Comparison of ENCODE assay signal across 25 cellular contexts in genomic region chr9:79383096-79383495, GRCh38.
DNase-seq lines count a peak whose midpoint lies in the region; ATAC-seq, FAIRE-seq and TF ChIP-seq lines count a peak whose summit lies in the region.
"Had no signal": no experiment of that assay in that cellular context is flagged by ENCODE, and none has a peak within 500 bp of the region (broad histone marks: within the 10 kb centered on the region; RNA-seq: fewer than 3 reads in every experiment).

No MANE protein-coding gene starts in this region.

- POLR2A ChIA-PET in H1 (lab: Charles Lee; ENCODE audit: partially characterized antibody) = no interaction called here

- no peak overlapping the region for H3K18ac ChIP-seq in H1 (ENCODE audit: extremely low read depth, low read length)

- no peak for ATAC-seq in GM21717 (IDR thresholded peaks at IDR 0.05; ENCODE audit: unreplicated experiment)

- peaks cover 72% of the 10 kb centered on the region for H3K4me1 ChIP-seq in DOHH2 (ENCODE audit: control insufficient read depth, low read length)
- no peaks in the 10 kb centered on the region for H3K4me1 ChIP-seq in H1 (replicated peaks in 1 of 4; ENCODE audit: control insufficient read depth in 3 of 4, insufficient read depth in 4 of 4, low read length in 3 of 4)
- H3K4me1 ChIP-seq: BLaER1 had no signal

- no peaks in the 10 kb centered on the region for H3K79me2 ChIP-seq in DOHH2 (ENCODE audit: control insufficient read depth, low read length)
- no peaks in the 10 kb centered on the region for H3K79me2 ChIP-seq in H1 (ENCODE audit: control insufficient read depth in 1 of 2, insufficient read depth in 2 of 2, low read length in 2 of 2)

- peaks cover 25% of the 10 kb centered on the region for H3K9me3 Mint-ChIP-seq in mesothelial cell of epicardium

- H3K79me1 ChIP-seq in H1 (ENCODE audit: low read depth, low read length) = no peaks in the 10 kb centered on the region

- H3K9me3 ChIP-seq in DOHH2 (ENCODE audit: control insufficient read depth, insufficient read depth, low read length) (peaks cover 13% of the 10 kb centered on the region), H1 (ENCODE audit: insufficient read depth in 2 of 2, low read depth in 1 of 2, low read length in 1 of 2) (peaks cover 4 to 7% of the 10 kb centered on the region in 2 experiments; a peak in 1 of 4 replicates)
- H3K9me3 ChIP-seq: BLaER1 had no signal

- no peak overlapping the region for H4K91ac ChIP-seq in H1 (replicated peaks; ENCODE audit: insufficient read length, low read length)

- peaks cover 14% of the 10 kb centered on the region for H3K4me1 Mint-ChIP-seq in mesothelial cell of epicardium
- H3K4me1 Mint-ChIP-seq: CD4-positive, CD25-positive, alpha-beta regulatory T cell had no signal

- H4K20me1 ChIP-seq in DOHH2 (ENCODE audit: control insufficient read depth, insufficient read depth, low read depth, low read length) = no peaks in the 10 kb centered on the region
- H4K20me1 ChIP-seq in H1 (replicated peaks in 1 of 2; ENCODE audit: control insufficient read depth in 1 of 2, insufficient read depth in 2 of 2, low read length in 2 of 2) = no peaks in the 10 kb centered on the region
- H4K20me1 ChIP-seq: BLaER1 had no signal

- H2AK5ac ChIP-seq in H1 (ENCODE audit: low read depth, low read length) = no peak overlapping the region

- no peak overlapping the region for H3K4ac ChIP-seq in H1 (replicated peaks; ENCODE audit: insufficient read length, low read depth, low read length)

- H3K4me3 ChIP-seq in DOHH2 (ENCODE audit: low read length) = no peak overlapping the region
- no peak overlapping the region for H3K4me3 ChIP-seq in H1 (ENCODE audit: extremely low read depth in 1 of 4, insufficient read depth in 2 of 4, low read depth in 3 of 4, low read length in 4 of 4)
- H3K4me3 ChIP-seq: BLaER1 had no signal

- CTCF ChIA-PET in H1 (lab: Charles Lee; ENCODE audit: partially characterized antibody) = interaction anchor here (0.7 kb wide), 1 partner anchor 35 kb away, joined by 3 read pairs; no protein-coding TSS in a partner anchor

- TF ChIP-seq CTCF in DOHH2 (IDR thresholded peaks at IDR 0.05; ENCODE audit: low read depth, low read length, poor library complexity, severe bottlenecking) (no peak), H1 (IDR thresholded peaks at IDR 0.05; ENCODE audit: control extremely low read depth in 1 of 3, insufficient read depth in 1 of 3, low read depth in 1 of 3, low read length in 3 of 3) (no peak), mesothelial cell of epicardium (IDR thresholded peaks at IDR 0.05; ENCODE audit: unreplicated experiment) (no peak)

- H3K56ac ChIP-seq in H1 (replicated peaks; ENCODE audit: insufficient read length, low read depth, low read length) = no peak overlapping the region

- peaks cover 3% of the 10 kb centered on the region for H3K36me3 Mint-ChIP-seq in mesothelial cell of epicardium
- H3K36me3 Mint-ChIP-seq: CD4-positive, CD25-positive, alpha-beta regulatory T cell had no signal

- H2BK20ac ChIP-seq in H1 (ENCODE audit: low read length) = no peak overlapping the region

- H3K14ac ChIP-seq in H1 (ENCODE audit: insufficient read length) = no peak overlapping the region

- no peak overlapping the region for H3K9ac ChIP-seq in H1 (replicated peaks in 1 of 4; ENCODE audit: extremely low read depth in 1 of 4, low read depth in 3 of 4, low read length in 3 of 4)
- H3K9ac ChIP-seq: BLaER1, KMS-11 had no signal

- no peak overlapping the region for H4K5ac ChIP-seq in H1 (ENCODE audit: insufficient read length, low read depth, low read length)

- H3K4me3 Mint-ChIP-seq in mesothelial cell of epicardium = no peak overlapping the region
- H3K4me3 Mint-ChIP-seq: CD4-positive, CD25-positive, alpha-beta regulatory T cell; IgD-negative memory B cell had no signal

- no peaks in the 10 kb centered on the region for H3K9me2 ChIP-seq in DOHH2 (replicated peaks; ENCODE audit: control insufficient read depth, low read length)

- H4K8ac ChIP-seq in H1 (ENCODE audit: extremely low read depth, insufficient read depth, low read length) = no peak overlapping the region

- H3K36me3 ChIP-seq in DOHH2 (ENCODE audit: control insufficient read depth, low read length) = peaks cover 14% of the 10 kb centered on the region
- no peaks in the 10 kb centered on the region for H3K36me3 ChIP-seq in H1 (ENCODE audit: control insufficient read depth in 2 of 4, insufficient read depth in 4 of 4, low read length in 3 of 4)
- H3K36me3 ChIP-seq: BLaER1 had no signal

- no peak for TF ChIP-seq POLR2A in H1 (IDR thresholded peaks at IDR 0.05; ENCODE audit: control extremely low read depth in 1 of 2, low read depth in 2 of 2, low read length in 2 of 2)

- no peak overlapping the region for H2BK12ac ChIP-seq in H1 (ENCODE audit: low read depth, low read length)

- FAIRE-seq in H1 (lab: Jason Lieb, UNC) = no peak
- FAIRE-seq: A204.1, G401.6 had no signal

- H3K23ac ChIP-seq in H1 (ENCODE audit: insufficient read length) = no peak overlapping the region

- H2BK120ac ChIP-seq in H1 (replicated peaks; ENCODE audit: low read depth, low read length) = no peak overlapping the region

- H3F3A ChIP-seq in DOHH2 (ENCODE audit: control insufficient read depth, insufficient read depth) = peaks cover 18% of the 10 kb centered on the region

- H2AFZ ChIP-seq in H1 (ENCODE audit: low read length) = no peak overlapping the region

- peak overlapping the region; percentile 26 for H3K4me2 ChIP-seq in DOHH2 (ENCODE audit: low read length)
- no peak overlapping the region for H3K4me2 ChIP-seq in H1 (ENCODE audit: insufficient read depth in 1 of 2, low read depth in 2 of 2, low read length in 2 of 2)
- H3K4me2 ChIP-seq: BLaER1, KMS-11 had no signal

- no peaks in the 10 kb centered on the region for H3K27me3 ChIP-seq in DOHH2 (ENCODE audit: control insufficient read depth, low read length)
- no peaks in the 10 kb centered on the region for H3K27me3 ChIP-seq in H1 (replicated peaks in 1 of 4; ENCODE audit: control insufficient read depth in 3 of 4, extremely low read depth in 1 of 4, insufficient read depth in 3 of 4, low read length in 3 of 4)
- H3K27me3 ChIP-seq: BLaER1 had no signal

- peak overlapping the region; percentile 24; the same call in 1 of the 2 replicates for H3K27ac ChIP-seq in DOHH2 (ENCODE audit: low read depth, low read length)
- no peak overlapping the region for H3K27ac ChIP-seq in H1 (ENCODE audit: low read depth, low read length)
- H3K27ac ChIP-seq: BLaER1, HL-60, KMS-11 had no signal

- H2BK5ac ChIP-seq in H1 (ENCODE audit: low read depth, low read length) = no peak overlapping the region

- DNase-seq in M059J (ENCODE audit: low read depth) = peak; percentile 21
- DNase-seq in H1 (ENCODE audit: low read depth in 1 of 2, low spot score in 2 of 2) = no peak
- DNase-seq in myocyte (ENCODE audit: low read depth) = peak; percentile 60
- no peak for DNase-seq in midbrain (lab: John Stamatoyannopoulos, UW)
- no peak for DNase-seq in mesothelial cell of epicardium (ENCODE audit: low spot score in 2 of 2, unreplicated experiment in 2 of 2)
- DNase-seq: CD4-positive, CD25-positive, alpha-beta regulatory T cell; GOT3; MV-4-11; NCI-H1105; NCI-H1436 treated with DMSO at 0.1 percent for 48 hours; NCI-H187 treated with DMSO at 0.1 percent for 48 hours; NCI-H446 treated with DMSO at 0.1 percent for 48 hours; NCI-H526; NCI-H82; NK-92 treated with Interleukin-12 subunit alpha and Interleukin-12 subunit beta, amount 100 ng/mL, for 24 hours; Right ventricle myocardium superior; RPMI8226 had no signal

- no peak overlapping the region for H3K27ac Mint-ChIP-seq in mesothelial cell of epicardium
- H3K27ac Mint-ChIP-seq: CD4-positive, CD25-positive, alpha-beta regulatory T cell; IgD-negative memory B cell had no signal

- TF ChIP-seq RAD21 in H1 (IDR thresholded peaks at IDR 0.05 in 1 of 2, conservative IDR thresholded peaks at IDR 0.05 in 1 of 2; ENCODE audit: low read depth in 2 of 2, low read length in 2 of 2) = no peak

- H3K23me2 ChIP-seq in H1 (ENCODE audit: low read depth, low read length) = no peaks in the 10 kb centered on the region

- no peak for TF ChIP-seq EP300 in H1 (IDR thresholded peaks at IDR 0.05; ENCODE audit: borderline replicate concordance in 1 of 2, low read depth in 2 of 2, low read length in 2 of 2)

- H3K27me3 Mint-ChIP-seq in mesothelial cell of epicardium (ENCODE audit: low read depth) = no peaks in the 10 kb centered on the region

- 0 out of 2 replicates have a peak overlapping the region, but pooled peaks have one; percentile 93 for H2BK15ac ChIP-seq in H1 (ENCODE audit: low read length)

TF ChIP-seq in H1, 55 proteins besides CTCF, POLR2A, EP300 and RAD21 (continues in another document):
- TF ChIP-seq CTBP2 (IDR thresholded peaks at IDR 0.05; ENCODE audit: borderline replicate concordance, insufficient read depth, insufficient read length, low read length) (no peak), TAF7 (optimal IDR thresholded peaks at IDR 0.05; ENCODE audit: borderline replicate concordance, low read depth, low read length) (no peak), SP2 (IDR thresholded peaks at IDR 0.05; ENCODE audit: low read length) (no peak), CREB1 (IDR thresholded peaks at IDR 0.05) (no peak), NANOG (IDR thresholded peaks at IDR 0.05; ENCODE audit: insufficient read depth, low read depth, low read length, poor library complexity, severe bottlenecking) (no peak)

Comparison
In these comparisons a context has a peak if more than half of its experiments do, and no peak if none do; other contexts are left out.
1. DNase-seq: peak in M059J (single experiment) and myocyte (single experiment); none in H1 (0 of 2), midbrain (single experiment) and mesothelial cell of epicardium (0 of 2).